In the genomic region with DNA sequence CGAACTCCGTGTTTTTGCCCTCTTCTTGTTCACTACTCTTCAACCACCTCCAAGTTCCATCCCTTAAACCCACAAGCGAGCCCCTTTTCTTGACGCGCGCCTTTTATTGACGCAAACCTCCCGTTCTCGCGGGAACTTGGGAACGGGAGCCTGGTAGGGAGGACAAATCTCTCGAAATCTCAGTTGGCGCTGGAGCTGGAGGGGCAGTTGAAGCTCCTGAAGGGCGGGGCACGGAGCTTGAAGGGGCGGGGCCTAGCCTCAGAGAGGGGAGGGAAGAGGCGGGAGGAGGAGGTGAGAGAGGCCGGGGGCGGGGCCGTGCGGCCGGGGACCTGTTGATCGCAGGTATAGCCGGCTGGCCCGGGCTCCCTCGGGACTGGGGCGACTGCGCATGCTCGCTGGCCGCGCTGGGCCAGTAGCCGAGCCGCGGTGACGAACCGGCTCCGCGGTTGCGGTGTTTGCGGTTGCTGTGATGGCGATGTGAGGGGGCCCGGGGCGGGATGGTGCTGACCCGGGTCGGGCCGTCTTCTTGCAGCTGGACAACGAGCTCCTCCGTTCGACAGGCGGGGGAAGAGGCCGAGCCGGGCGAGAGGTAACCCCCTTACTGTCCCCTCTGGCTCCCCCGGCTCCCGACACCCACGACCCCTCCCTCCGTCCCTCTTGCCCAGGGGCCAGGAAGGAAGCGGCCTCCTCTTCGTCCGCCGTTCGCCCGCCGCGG, we compare ENCODE assay signal across 8 cellular contexts. TPM values are rescaled to one million over a fixed set of nuclear protein-coding genes. Genes with fewer than 3 reads are reported as not detected.
A peak's percentile ranks its signal among the peaks of the same experiment; 100 is the strongest.
DNase-seq lines count a peak whose midpoint lies in the region; ATAC-seq and TF ChIP-seq lines count a peak whose summit lies in the region.

A gene (plus strand): TSS at position 395 of the 715 bp plus-strand sequence. CDS start 14,835 bp downstream, outside the sequence.

- peak within 1 kb of the TSS; percentile 86 for H3K4me3 ChIP-seq in AG04450 (ENCODE audit: low read depth, low read length)

- DNase-seq in AG04450 (ENCODE audit: low read depth, low spot score) (peak; percentile 94), NCI-H226 (peak; percentile 94), cerebellar nuclear complex (lab: John Stamatoyannopoulos, UW) (peak; percentile 97 to 98), islet precursor cell (peak; percentile 100)
- DNase-seq in stimulated activated CD4-positive, alpha-beta T cell treated with anti-CD3 and anti-CD28 coated beads, Interleukin-12 subunit alpha, Interleukin-12 subunit beta, amount 100 ng/mL, for 48 hours (ENCODE audit: low read depth in 2 of 3, low spot score in 1 of 3): peak; percentile 94 to 96 (median 94)

- POLR2A ChIA-PET in AG04450 (lab: Yijun Ruan, JAX): interaction anchor here (0.6 to 0.9 kb wide), 5 partner anchors 10 to 284 kb away, joined by 3 to 8 read pairs (median 3); a partner anchor contains a TSS

- ATAC-seq in GM18909 (IDR thresholded peaks at IDR 0.05; ENCODE audit: poor library complexity, unreplicated experiment) (peak; percentile 91), HG03175 (IDR thresholded peaks at IDR 0.05; ENCODE audit: unreplicated experiment) (peak; percentile 86)
- ATAC-seq in activated CD4-positive, CD25-positive, alpha-beta regulatory T cell treated with anti-CD3 and anti-CD28 coated beads, Interleukin-2, amount 50 U/mL, for 24 hours: peak; percentile 94 to 95

- peak within 1 kb of the TSS; percentile 54 for H3K27ac ChIP-seq in AG04450 (ENCODE audit: low read depth, low read length)

- no peaks in the 10 kb centered on the region for H3K9me3 ChIP-seq in AG04450 (ENCODE audit: control insufficient read depth, insufficient read depth, low read length)

- TF ChIP-seq CTCF in AG04450 (IDR thresholded peaks at IDR 0.05; ENCODE audit: low read depth, low read length): no peak

- CTCF ChIA-PET in AG04450 (lab: Charles Lee): interaction anchor here (0.6 to 2.8 kb wide), 6 partner anchors 40 to 450 kb away, joined by 4 to 32 read pairs (median 5); no protein-coding TSS in a partner anchor

- H3K27me3 ChIP-seq in AG04450 (ENCODE audit: control insufficient read depth, insufficient read depth, low read length): no peaks in the 10 kb centered on the region

RNA-seq across cellular contexts. Expression of the gene that starts here (rescaled TPM):
- 5.6 and 9.8 TPM in 2 replicates for polyA plus RNA-seq in AG04450 (2011; rRNA removed)
- polyA minus RNA-seq in AG04450 (2011; rRNA and poly(A)+ RNA removed): 9.0 and 17.6 TPM in 2 replicates

Comparison
In these comparisons a context has a peak if more than half of its experiments do, and no peak if none do; other contexts are left out.
1. Peak in every context shown above with its lines: DNase-seq, ATAC-seq, H3K4me3 ChIP-seq and H3K27ac ChIP-seq.